Comparison of ENCODE assay signal across 1 cellular context in genomic region chrX:41145920-41146608, GRCh38.
TF ChIP-seq lines count a peak whose summit lies in the region.

No MANE protein-coding gene starts in this region.

TF ChIP-seq in GM23338, 12 proteins besides CTCF, POLR2A, EP300 and RAD21 (continued from another document):
- no peak for TF ChIP-seq EZH2 (IDR thresholded peaks at IDR 0.05; ENCODE audit: low read depth, unreplicated experiment)
- TF ChIP-seq REST (IDR thresholded peaks at IDR 0.05; ENCODE audit: unreplicated experiment): no peak
- TF ChIP-seq CREB1 (CRISPR knock-in tag; IDR thresholded peaks at IDR 0.05; ENCODE audit: low read depth): no peak
- no peak for TF ChIP-seq EZH2phosphoT487 (IDR thresholded peaks at IDR 0.05; ENCODE audit: unreplicated experiment)
- no peak for TF ChIP-seq STAT1 (IDR thresholded peaks at IDR 0.05; ENCODE audit: unreplicated experiment)
